Comparison of ENCODE assay signal across 8 cellular contexts in genomic region chr3:185280572-185281365, GRCh38. TPM values are rescaled to one million over a fixed set of nuclear protein-coding genes. Genes with fewer than 3 reads are reported as not detected.
A peak's percentile ranks its signal among the peaks of the same experiment; 100 is the strongest.
DNase-seq lines count a peak whose midpoint lies in the region; ATAC-seq and TF ChIP-seq lines count a peak whose summit lies in the region.

No MANE protein-coding gene starts in this region.

- peak in 8 of 9 donors; percentile 35 to 72 (median 56) for TF ChIP-seq CTCF in heart right ventricle (IDR thresholded peaks at IDR 0.05)
- peak; percentile 66 for TF ChIP-seq CTCF in foreskin fibroblast (IDR thresholded peaks at IDR 0.05; ENCODE audit: low read depth, low read length)
- TF ChIP-seq CTCF in omental fat pad (IDR thresholded peaks at IDR 0.05), result no peak

- DNase-seq in heart right ventricle (no peak), left ventricle myocardium superior (no peak), NCI-H1417 (lab: John Stamatoyannopoulos, UW) (peak in 2 of 3 experiments; percentile 25 to 78), foreskin fibroblast (peak; percentile 41 to 74), smooth muscle cell of the brain vasculature (ENCODE audit: low read depth, low spot score) (peak; percentile 23), omental fat pad (ENCODE audit: low spot score) (no peak), UCSD-AML1 (lab: John Stamatoyannopoulos, UW; ENCODE audit: unreplicated experiment) (no peak)

- intact Hi-C loops in heart right ventricle (cut with DNase I) (no loop called here), left ventricle myocardium superior (cut with micrococcal nuclease) (no loop called here)

- H3K27me3 ChIP-seq in heart right ventricle, result peaks cover 0 to 41% (median 11%) of the 10 kb centered on the region in 7 donors

- H3K36me3 ChIP-seq in heart right ventricle, result no peaks in the 10 kb centered on the region

- no peak overlapping the region for H3K4me3 ChIP-seq in heart right ventricle
- H3K4me3 ChIP-seq in foreskin fibroblast (ENCODE audit: low read depth in 1 of 2, low read length in 2 of 2), result no peak overlapping the region

- no peak for ATAC-seq in heart right ventricle
- no peak for ATAC-seq in left ventricle myocardium superior
- peak; percentile 51 for ATAC-seq in SK-N-SH treated with all-trans-retinoic acid at 6 μM for 48 hours
- no peak for ATAC-seq in omental fat pad (ENCODE audit: low FRiP score)

- H3K27ac ChIP-seq in heart right ventricle, result no peak overlapping the region

- no peaks in the 10 kb centered on the region for H3K9me3 ChIP-seq in heart right ventricle

- WGBS in heart right ventricle, 2 donors, result 44 to 47% methylated on average over 4 of the region's 4 CpGs

- H3K4me1 ChIP-seq in heart right ventricle, result peaks cover 0 to 22% (median 9%) of the 10 kb centered on the region in 9 donors

TF ChIP-seq in SK-N-SH treated with all-trans-retinoic acid at 6 μM for 48 hours, 23 proteins besides CTCF, POLR2A, EP300 and RAD21:
- TF ChIP-seq TOX (CRISPR knock-in tag; IDR thresholded peaks at IDR 0.05; ENCODE audit: borderline replicate concordance), result no peak
- TF ChIP-seq CSDC2 (CRISPR knock-in tag; IDR thresholded peaks at IDR 0.05), result no peak
- TF ChIP-seq POU6F1 (CRISPR knock-in tag; IDR thresholded peaks at IDR 0.05; ENCODE audit: borderline replicate concordance, low read depth), result no peak
- TF ChIP-seq TSHZ2 (CRISPR knock-in tag; IDR thresholded peaks at IDR 0.05), result no peak
- no peak for TF ChIP-seq PPARA (CRISPR knock-in tag; IDR thresholded peaks at IDR 0.05; ENCODE audit: borderline replicate concordance)
- no peak for TF ChIP-seq CREB5 (CRISPR knock-in tag; IDR thresholded peaks at IDR 0.05; ENCODE audit: low read depth)
- TF ChIP-seq ISL1 (CRISPR knock-in tag; IDR thresholded peaks at IDR 0.05), result no peak
- no peak for TF ChIP-seq ZC3H10 (CRISPR knock-in tag; IDR thresholded peaks at IDR 0.05)
- no peak for TF ChIP-seq CSRNP3 (CRISPR knock-in tag; IDR thresholded peaks at IDR 0.05)
- no peak for TF ChIP-seq BACH2 (CRISPR knock-in tag; IDR thresholded peaks at IDR 0.05; ENCODE audit: borderline replicate concordance)
- TF ChIP-seq PATZ1 (CRISPR knock-in tag; IDR thresholded peaks at IDR 0.05; ENCODE audit: borderline replicate concordance), result no peak
- TF ChIP-seq ZFP30 (CRISPR knock-in tag; IDR thresholded peaks at IDR 0.05), result no peak
- no peak for TF ChIP-seq GLIS3 (CRISPR knock-in tag; IDR thresholded peaks at IDR 0.05)
- TF ChIP-seq ZNF565 (CRISPR knock-in tag; conservative IDR thresholded peaks at IDR 0.05; ENCODE audit: low read depth), result no peak
- no peak for TF ChIP-seq ZNF8 (CRISPR knock-in tag; IDR thresholded peaks at IDR 0.05)

RNA-seq across cellular contexts. Expression of gene EHHADH, which starts 26.9 kb away (rescaled TPM):
- total RNA-seq in heart right ventricle (10 to 100 TPM; 15.0 to 31.0 (median 20.4) TPM), left ventricle myocardium superior (19.2 TPM), omental fat pad (10 to 100 TPM in 2 of 4 donors, 1 to 10 TPM in 2; 6.3 to 11.0 (median 9.1) TPM)
- 1 to 10 TPM; 3.8 to 4.4 TPM for polyA plus RNA-seq in heart right ventricle

Comparison
In these comparisons a context has a peak if more than half of its experiments do, and no peak if none do; other contexts are left out.
1. DNase-seq: peak in NCI-H1417 (2 of 3), foreskin fibroblast (2 of 2) and smooth muscle cell of the brain vasculature (single experiment); none in heart right ventricle (0 of 2), left ventricle myocardium superior (single experiment), omental fat pad (single experiment) and UCSD-AML1 (single experiment).
2. CTCF ChIP-seq: peak in heart right ventricle (8 of 9) and foreskin fibroblast (single experiment); none in omental fat pad (0 of 3).